12 cellular contexts compared by ENCODE assay signal in the genomic region with DNA sequence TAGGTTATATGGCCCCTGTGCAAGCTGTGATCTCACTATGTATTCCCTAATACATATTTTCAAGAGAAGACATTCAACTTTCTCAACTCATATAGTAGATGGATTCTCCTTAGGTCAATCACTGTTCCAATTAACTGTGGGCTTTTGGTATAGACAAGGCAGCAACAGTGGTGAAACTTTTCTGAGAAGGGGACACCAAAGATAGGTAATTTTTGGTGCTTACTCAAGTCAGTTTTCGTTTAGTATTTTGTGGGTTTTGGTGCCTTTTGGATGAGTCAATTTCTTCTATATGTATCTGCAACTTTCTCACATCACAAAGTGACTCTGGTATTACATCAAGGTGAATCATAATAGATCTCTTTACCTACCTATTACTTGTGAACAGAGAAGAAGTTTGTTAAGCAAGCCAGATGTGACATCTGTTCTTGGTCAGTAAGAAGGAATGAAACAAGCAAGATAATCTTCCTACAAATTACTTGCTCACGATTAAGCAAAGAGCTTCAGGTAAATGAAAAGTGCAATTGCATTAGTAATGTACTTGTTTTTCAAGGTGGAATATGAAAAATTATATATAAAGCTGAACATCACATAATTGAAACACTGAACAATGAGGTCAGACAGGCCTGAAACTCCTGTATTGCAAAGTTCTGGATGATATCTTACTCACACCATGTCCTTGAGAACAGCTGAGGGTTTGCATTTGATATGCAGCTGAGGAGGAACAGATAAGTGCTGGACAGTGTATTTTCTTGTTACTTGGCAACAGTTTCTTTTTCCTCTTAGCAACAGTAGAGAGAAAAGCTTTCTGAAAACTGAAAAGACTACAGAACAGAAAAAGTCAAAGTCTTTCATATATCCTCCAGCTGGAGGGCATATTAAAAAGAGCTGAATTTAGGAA.
A peak's percentile ranks its signal among the peaks of the same experiment; 100 is the strongest.
DNase-seq lines count a peak whose midpoint lies in the region; ATAC-seq and TF ChIP-seq lines count a peak whose summit lies in the region.
"Had no signal": no experiment of that assay in that cellular context is flagged by ENCODE, and none has a peak within 500 bp of the region (broad histone marks: within the 10 kb centered on the region; RNA-seq: fewer than 3 reads in every experiment).

No MANE protein-coding gene starts in this region.

- ATAC-seq in GM18511 (IDR thresholded peaks at IDR 0.05; ENCODE audit: unreplicated experiment) (peak; percentile 55), GM19397 (IDR thresholded peaks at IDR 0.05; ENCODE audit: unreplicated experiment) (no peak), mucosa of descending colon (no peak)

- TF ChIP-seq CTCF in mucosa of descending colon (IDR thresholded peaks at IDR 0.05), result no peak

- H3K27me3 ChIP-seq in neuron (ENCODE audit: insufficient read depth, low read length), result no peaks in the 10 kb centered on the region
- H3K27me3 ChIP-seq: upper lobe of left lung had no signal

- H3K4me1 ChIP-seq in neuron (ENCODE audit: insufficient read depth, low read length), result peaks cover 20% of the 10 kb centered on the region
- no peaks in the 10 kb centered on the region for H3K4me1 ChIP-seq in mucosa of descending colon (ENCODE audit: low read depth)
- H3K4me1 ChIP-seq: upper lobe of left lung had no signal

- peak; percentile 82 for DNase-seq in LHCN-M2 (ENCODE audit: low read depth)
- DNase-seq in epithelial cell of prostate (ENCODE audit: low read depth, low spot score), result peak; percentile 0
- no peak for DNase-seq in NCI-H1930 (lab: John Stamatoyannopoulos, UW)
- no peak for DNase-seq in mucosa of descending colon
- DNase-seq: DMS 273 treated with DMSO at 0.1 percent for 48 hours, H9, NCI-H1092, NCI-H774, upper lobe of left lung had no signal

- intact Hi-C loops in mucosa of descending colon (cut with DNase I, micrococcal nuclease), result no loop called here

- H3K9me3 ChIP-seq in neuron (ENCODE audit: low read length) (peaks cover 8% of the 10 kb centered on the region), mucosa of descending colon (no peaks in the 10 kb centered on the region)

- no peak overlapping the region for H3K4me3 ChIP-seq in neuron (ENCODE audit: low read length)
- no peak overlapping the region for H3K4me3 ChIP-seq in mucosa of descending colon
- H3K4me3 ChIP-seq: upper lobe of left lung had no signal

- H3K36me3 ChIP-seq in neuron (ENCODE audit: insufficient read depth, low read length) (no peaks in the 10 kb centered on the region), mucosa of descending colon (ENCODE audit: low read depth) (no peaks in the 10 kb centered on the region)
- H3K36me3 ChIP-seq: upper lobe of left lung had no signal

- H3K27ac ChIP-seq in epithelial cell of prostate, result no peak overlapping the region
- H3K27ac ChIP-seq: upper lobe of left lung had no signal

- peak overlapping the region; percentile 63 for H2AFZ ChIP-seq in neuron (ENCODE audit: low read depth, low read length)

Comparison
In these comparisons a context has a peak if more than half of its experiments do, and no peak if none do; other contexts are left out.
1. DNase-seq: peak in LHCN-M2 (single experiment) and epithelial cell of prostate (single experiment); none in NCI-H1930 (0 of 2) and mucosa of descending colon (0 of 3).